Comparison of ENCODE assay signal across 8 cellular contexts in genomic region chr7:73667344-73668102, GRCh38. TPM values are rescaled to one million over a fixed set of nuclear protein-coding genes. Genes with fewer than 3 reads are reported as not detected.
DNase-seq lines count a peak whose midpoint lies in the region; ATAC-seq lines count a peak whose summit lies in the region.

A gene with protein sequence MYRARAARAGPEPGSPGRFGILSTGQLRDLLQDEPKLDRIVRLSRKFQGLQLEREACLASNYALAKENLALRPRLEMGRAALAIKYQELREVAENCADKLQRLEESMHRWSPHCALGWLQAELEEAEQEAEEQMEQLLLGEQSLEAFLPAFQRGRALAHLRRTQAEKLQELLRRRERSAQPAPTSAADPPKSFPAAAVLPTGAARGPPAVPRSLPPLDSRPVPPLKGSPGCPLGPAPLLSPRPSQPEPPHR (plus strand): TSS chr7:73667831. CDS start chr7:73667959, 128 bp downstream.

- 0 out of 2 replicates have a peak, but pooled peaks cover 4% of the 10 kb centered on the region for H3K27me3 ChIP-seq in ACC112 (ENCODE audit: insufficient read depth, low read length)

- H3K4me3 ChIP-seq in ACC112 (ENCODE audit: low read depth, low read length) = peak within 1 kb of the TSS; percentile 73

- peak within 1 kb of the TSS; percentile 85 for H2AFZ ChIP-seq in ACC112 (ENCODE audit: low read length, unreplicated experiment)

- H3K27ac ChIP-seq in ACC112 (ENCODE audit: low read depth, low read length) = no peak within 1 kb of the TSS

- no peaks in the 10 kb centered on the region for H3K36me3 ChIP-seq in ACC112 (ENCODE audit: insufficient read depth, low read length)

- DNase-seq in NCI-H2196 treated with DMSO at 0.1 percent for 48 hours (lab: John Stamatoyannopoulos, UW; ENCODE audit: unreplicated experiment) (peak; percentile 74), cerebellum (ENCODE audit: low spot score) (peak; percentile 94), kidney tubule cell (ENCODE audit: low spot score) (peak; percentile 85)
- DNase-seq in activated CD4-positive, CD25-positive, alpha-beta regulatory T cell treated with anti-CD3 and anti-CD28 coated beads, Interleukin-2, amount 50 U/mL, for 72 hours = peak; percentile 99
- peak; percentile 88 to 95 for DNase-seq in stimulated activated CD4-positive, alpha-beta T cell treated with anti-CD3 and anti-CD28 coated beads, Interleukin-1b, Interleukin-23, amount 100 ng/mL, for 1 hour (ENCODE audit: low read depth in 2 of 2)

- H3K4me1 ChIP-seq in ACC112 (ENCODE audit: control insufficient read depth, insufficient read depth, low read length, unreplicated experiment) = peaks cover 6% of the 10 kb centered on the region

- peak; percentile 69 for ATAC-seq in GM18519 (IDR thresholded peaks at IDR 0.05; ENCODE audit: low FRiP score, unreplicated experiment)
- peak; percentile 93 for ATAC-seq in HG03095 (IDR thresholded peaks at IDR 0.05; ENCODE audit: unreplicated experiment)

- no peaks in the 10 kb centered on the region for H3K79me2 ChIP-seq in ACC112 (ENCODE audit: control insufficient read depth, insufficient read depth, low read length, unreplicated experiment)

RNA-seq across cellular contexts. Expression of the gene that starts here (rescaled TPM):
- total RNA-seq in cerebellum = 14.7 TPM
